ENCODE assay signal across 9 cellular contexts in genomic region chr10:52644678-52645434, GRCh38.
DNase-seq lines count a peak whose midpoint lies in the region; ATAC-seq, FAIRE-seq and TF ChIP-seq lines count a peak whose summit lies in the region.
"Had no signal": no experiment of that assay in that cellular context is flagged by ENCODE, and none has a peak within 500 bp of the region (broad histone marks: within the 10 kb centered on the region; RNA-seq: fewer than 3 reads in every experiment).

No MANE protein-coding gene starts in this region.

- no peak overlapping the region for H3K9ac ChIP-seq in astrocyte (ENCODE audit: low read length)

- H2AFZ ChIP-seq in astrocyte (ENCODE audit: low read depth, low read length): no peak overlapping the region

- H3K27me3 Mint-ChIP-seq in astrocyte (ENCODE audit: low read depth, unreplicated experiment): no peaks in the 10 kb centered on the region
- H3K27me3 Mint-ChIP-seq: activated B cell treated with CpG ODN at 0.5 μM for 24 hours had no signal

- H3K4me3 Mint-ChIP-seq in astrocyte (ENCODE audit: unreplicated experiment): no peak overlapping the region
- H3K4me3 Mint-ChIP-seq: activated B cell treated with CpG ODN at 0.5 μM for 24 hours had no signal

- H4K20me1 ChIP-seq in astrocyte (ENCODE audit: insufficient read depth, low read length): no peaks in the 10 kb centered on the region

- peak; percentile 85 for ATAC-seq in HG02885 (IDR thresholded peaks at IDR 0.05; ENCODE audit: poor library complexity, unreplicated experiment)
- peak in 1 of 2 donors; percentile 70 for ATAC-seq in upper lobe of left lung (ENCODE audit: low FRiP score in 2 of 2)

- FAIRE-seq in GM18507 (lab: Jason Lieb, UNC) (peak; percentile 75), astrocyte (lab: Jason Lieb, UNC) (peak; percentile 77)

- no peak for TF ChIP-seq EP300 in upper lobe of left lung (IDR thresholded peaks at IDR 0.05)

- H3K27me3 ChIP-seq in astrocyte (ENCODE audit: insufficient read depth, low read length): no peaks in the 10 kb centered on the region
- H3K27me3 ChIP-seq in upper lobe of left lung: no peaks in the 10 kb centered on the region

- no peaks in the 10 kb centered on the region for H3K9me3 Mint-ChIP-seq in astrocyte (ENCODE audit: unreplicated experiment)
- H3K9me3 Mint-ChIP-seq: activated B cell treated with CpG ODN at 0.5 μM for 24 hours had no signal

- H3K9me3 ChIP-seq in astrocyte (ENCODE audit: insufficient read depth, low read depth, low read length): no peaks in the 10 kb centered on the region
- no peaks in the 10 kb centered on the region for H3K9me3 ChIP-seq in upper lobe of left lung

- H3K4me3 ChIP-seq in astrocyte (ENCODE audit: insufficient read depth, low read depth, low read length) (no peak overlapping the region), upper lobe of left lung (no peak overlapping the region)

- H3K4me1 Mint-ChIP-seq in astrocyte (ENCODE audit: low read depth, unreplicated experiment): no peaks in the 10 kb centered on the region
- H3K4me1 Mint-ChIP-seq: activated B cell treated with CpG ODN at 0.5 μM for 24 hours had no signal

- no peaks in the 10 kb centered on the region for H3K79me2 ChIP-seq in astrocyte (ENCODE audit: insufficient read depth, low read length)

- TF ChIP-seq CTCF in astrocyte (IDR thresholded peaks at IDR 0.05; ENCODE audit: insufficient read depth, low read depth, low read length) (peak; percentile 82), upper lobe of left lung (IDR thresholded peaks at IDR 0.05) (peak; percentile 43 to 78 (median 68))

- H3K27ac ChIP-seq in astrocyte (ENCODE audit: low read depth, low read length) (no peak overlapping the region), upper lobe of left lung (no peak overlapping the region)

- DNase-seq in C1 segment of cervical spinal cord (lab: John Stamatoyannopoulos, UW) (peak in 9 of 14 donors; percentile 2 to 65 (median 13)), GM18507 (ENCODE audit: extremely low spot score, insufficient read length, low read depth) (no peak), NCI-H2227 (lab: John Stamatoyannopoulos, UW; ENCODE audit: unreplicated experiment) (peak; percentile 8), astrocyte (ENCODE audit: low read depth) (peak; percentile 13), iPS-NIHi7 (ENCODE audit: extremely low spot score) (peak; percentile 47), upper lobe of left lung (no peak)
- DNase-seq in NK-92 treated with Interleukin-12 subunit alpha and Interleukin-12 subunit beta, amount 100 ng/mL, for 24 hours (lab: John Stamatoyannopoulos, UW): no peak
- DNase-seq: activated B cell treated with CpG ODN at 0.5 μM for 24 hours had no signal

- no peaks in the 10 kb centered on the region for H3K36me3 Mint-ChIP-seq in astrocyte (ENCODE audit: low read depth, unreplicated experiment)

- H3K27ac Mint-ChIP-seq in astrocyte (ENCODE audit: unreplicated experiment): no peak overlapping the region
- H3K27ac Mint-ChIP-seq: activated B cell treated with CpG ODN at 0.5 μM for 24 hours had no signal

- H3K36me3 ChIP-seq in astrocyte (ENCODE audit: insufficient read depth, low read length): no peaks in the 10 kb centered on the region
- no peaks in the 10 kb centered on the region for H3K36me3 ChIP-seq in upper lobe of left lung

- 52 to 60% methylated on average over 4 to 5 of the region's 5 CpGs for WGBS in upper lobe of left lung, 2 donors

- TF ChIP-seq POLR2A in upper lobe of left lung (IDR thresholded peaks at IDR 0.05): no peak

- H3K4me1 ChIP-seq in astrocyte (ENCODE audit: insufficient read depth, low read length) (no peaks in the 10 kb centered on the region), upper lobe of left lung (no peaks in the 10 kb centered on the region)

- H3K4me2 ChIP-seq in astrocyte (ENCODE audit: low read length): no peak overlapping the region

Comparison
In these comparisons a context has a peak if more than half of its experiments do, and no peak if none do; other contexts are left out.
1. DNase-seq: peak in C1 segment of cervical spinal cord (9 of 14), NCI-H2227 (single experiment), astrocyte (single experiment) and iPS-NIHi7 (single experiment); none in GM18507 (single experiment), upper lobe of left lung (0 of 2) and NK-92 treated with Interleukin-12 subunit alpha and Interleukin-12 subunit beta, amount 100 ng/mL, for 24 hours (single experiment).